ENCODE assay signal across 16 cellular contexts in genomic region chr12:58496411-58496810, GRCh38.
A peak's percentile ranks its signal among the peaks of the same experiment; 100 is the strongest.
DNase-seq lines count a peak whose midpoint lies in the region; TF ChIP-seq lines count a peak whose summit lies in the region.
"Had no signal": no experiment of that assay in that cellular context is flagged by ENCODE, and none has a peak within 500 bp of the region (broad histone marks: within the 10 kb centered on the region; RNA-seq: fewer than 3 reads in every experiment).

No MANE protein-coding gene starts in this region.

- BruUV-seq in Calu3 (replicated peaks; lab: Mats Ljungman, UMichigan) = no TSS peak

- H3K36me3 Mint-ChIP-seq in Calu3 (ENCODE audit: insufficient read depth, unreplicated experiment) = no peaks in the 10 kb centered on the region
- H3K36me3 Mint-ChIP-seq: CD4-positive, CD25-positive, alpha-beta regulatory T cell; IgD-negative memory B cell had no signal

- no peak overlapping the region for H3K4me3 Mint-ChIP-seq in Calu3 (ENCODE audit: low read depth, unreplicated experiment)
- H3K4me3 Mint-ChIP-seq: CD4-positive, CD25-positive, alpha-beta regulatory T cell; IgD-negative memory B cell had no signal

- no peaks in the 10 kb centered on the region for H3K9me3 Mint-ChIP-seq in Calu3 (ENCODE audit: low read depth, unreplicated experiment)

- no peak overlapping the region for H3K27ac Mint-ChIP-seq in Calu3 (ENCODE audit: unreplicated experiment)
- H3K27ac Mint-ChIP-seq: CD4-positive, CD25-positive, alpha-beta regulatory T cell; IgD-negative memory B cell had no signal

- peak; percentile 41 for DNase-seq in Calu3
- peak; percentile 44 for DNase-seq in HT1080 (ENCODE audit: low read depth)
- peak; percentile 9 for DNase-seq in T1000 (lab: John Stamatoyannopoulos, UW)
- DNase-seq in epithelial cell of esophagus (ENCODE audit: low read depth) = peak; percentile 42
- no peak for DNase-seq in stimulated activated CD4-positive, alpha-beta T cell treated with anti-CD3 and anti-CD28 coated beads, Interleukin-12 subunit alpha, Interleukin-12 subunit beta, amount 100 ng/mL, for 4 hours
- DNase-seq in activated naive CD4-positive, alpha-beta T cell (lab: John Stamatoyannopoulos, UW) = no peak
- no peak for DNase-seq in HUDEP-2 (lab: John Stamatoyannopoulos, UW; ENCODE audit: unreplicated experiment in 76 of 76)
- DNase-seq in AG08395 (ENCODE audit: low spot score) = no peak
- DNase-seq: CD4-positive, CD25-positive, alpha-beta regulatory T cell; NCI-H1436; NCI-H2227 treated with DMSO at 0.1 percent for 48 hours; NCI-H748 treated with DMSO at 0.1 percent for 48 hours; Peyer's patch; SHP77 treated with DMSO at 0.1 percent for 48 hours had no signal

- peaks cover 10% of the 10 kb centered on the region for H3K4me1 Mint-ChIP-seq in Calu3 (ENCODE audit: low read depth, unreplicated experiment)
- H3K4me1 Mint-ChIP-seq: CD4-positive, CD25-positive, alpha-beta regulatory T cell; IgD-negative memory B cell had no signal

- no peak overlapping the region for H3K4me3 ChIP-seq in epithelial cell of esophagus (ENCODE audit: low read length)
- H3K4me3 ChIP-seq: A549, Peyer's patch had no signal

- TF ChIP-seq CTCF in Calu3 (IDR thresholded peaks at IDR 0.05; ENCODE audit: unreplicated experiment) (no peak), epithelial cell of esophagus (IDR thresholded peaks at IDR 0.05; ENCODE audit: insufficient read depth, low read depth, low read length, missing control alignments) (no peak)

- CTCF ChIA-PET in Calu3 (lab: Charles Lee) = interaction anchor here (0.9 kb wide), 1 partner anchor 20 kb away, joined by 3 read pairs; no protein-coding TSS in a partner anchor

- intact Hi-C loops in Calu3 (cut with micrococcal nuclease; ENCODE audit: unreplicated experiment) = no loop called here

- H3K27me3 Mint-ChIP-seq in Calu3 (ENCODE audit: unreplicated experiment) = no peaks in the 10 kb centered on the region
- H3K27me3 Mint-ChIP-seq: CD4-positive, CD25-positive, alpha-beta regulatory T cell; IgD-negative memory B cell had no signal

Comparison
In these comparisons a context has a peak if more than half of its experiments do, and no peak if none do; other contexts are left out.
1. DNase-seq: peak in Calu3 (single experiment), HT1080 (single experiment), T1000 (single experiment) and epithelial cell of esophagus (single experiment); none in stimulated activated CD4-positive, alpha-beta T cell treated with anti-CD3 and anti-CD28 coated beads, Interleukin-12 subunit alpha, Interleukin-12 subunit beta, amount 100 ng/mL, for 4 hours (single experiment), activated naive CD4-positive, alpha-beta T cell (0 of 4), HUDEP-2 (0 of 76) and AG08395 (single experiment).